Comparison of ENCODE assay signal across 7 cellular contexts in the genomic region with DNA sequence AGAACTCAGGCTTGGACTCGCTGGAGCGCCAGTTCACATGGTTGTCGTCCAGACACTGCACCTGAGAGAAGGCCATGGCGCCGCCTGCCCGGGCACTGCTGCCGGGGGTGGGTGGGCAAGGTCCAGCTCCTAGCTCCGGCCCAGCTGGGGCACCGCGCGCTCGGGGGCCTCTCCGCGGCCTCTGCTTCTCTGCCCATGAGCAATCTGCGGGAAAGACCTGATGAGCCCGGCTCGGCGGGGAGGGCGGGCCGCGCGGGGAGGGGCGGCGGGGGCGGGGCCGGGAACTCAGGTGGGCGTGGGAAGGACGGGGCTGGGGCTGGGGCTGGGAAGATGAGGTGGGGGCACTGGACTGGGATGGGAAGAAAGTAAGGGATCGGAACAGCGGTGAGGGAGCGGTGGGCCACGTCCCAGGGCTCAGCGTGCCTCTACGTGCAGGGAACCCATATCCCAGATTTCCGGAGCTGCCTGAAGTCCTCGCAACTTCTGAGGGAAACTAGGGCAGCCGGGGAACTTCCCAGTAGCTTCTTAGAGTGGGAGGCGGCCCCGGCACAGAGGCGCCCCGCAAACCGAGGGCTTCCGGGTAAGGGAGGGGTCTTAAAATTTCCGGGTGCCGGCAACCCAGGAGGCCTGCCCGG. TPM values are rescaled to one million over a fixed set of nuclear protein-coding genes. Genes with fewer than 3 reads are reported as not detected.
DNase-seq lines count a peak whose midpoint lies in the region; ATAC-seq and TF ChIP-seq lines count a peak whose summit lies in the region.

No MANE protein-coding gene starts in this region.

- DNase-seq in T-helper 2 cell: peak in 3 of 5 experiments; percentile 34 to 62 (median 49)
- peak; percentile 64 for DNase-seq in kidney tubule cell (ENCODE audit: low spot score)
- DNase-seq in stimulated activated CD4-positive, alpha-beta T cell treated with anti-CD3 and anti-CD28 coated beads, Interleukin-4, amount 100 ng/mL, for 4 hours: peak; percentile 54 to 66
- no peak for DNase-seq in GDM1 (lab: John Stamatoyannopoulos, UW)

- H3K4me3 Mint-ChIP-seq in brain: peak overlapping the region; percentile 52 to 75 (median 72)

- no peaks in the 10 kb centered on the region for H3K36me3 Mint-ChIP-seq in brain

- peaks cover 2 to 12% (median 11%) of the 10 kb centered on the region in 5 experiments for H3K9me3 Mint-ChIP-seq in brain

- peaks cover 50% of the 10 kb centered on the region for H3K27me3 Mint-ChIP-seq in brain

- ATAC-seq in GM18868 (IDR thresholded peaks at IDR 0.05; ENCODE audit: unreplicated experiment) (peak; percentile 33), HG03159 (IDR thresholded peaks at IDR 0.05; ENCODE audit: unreplicated experiment) (peak; percentile 26)

- no peak overlapping the region for H3K27ac Mint-ChIP-seq in brain

- TF ChIP-seq CTCF in brain (conservative IDR thresholded peaks at IDR 0.05): no peak

- H3K4me1 Mint-ChIP-seq in brain: no peaks in the 10 kb centered on the region

RNA-seq across cellular contexts. Expression of gene FAM83G, which starts 0.5 kb away (rescaled TPM):
- 6.8 TPM for polyA plus RNA-seq in brain (ENCODE audit: insufficient read depth, low read depth, low replicate concordance)

RNA-seq across cellular contexts. Expression of gene GRAP, which starts 42.7 kb away (rescaled TPM):
- polyA plus RNA-seq in brain (ENCODE audit: insufficient read depth, low read depth, low replicate concordance): 2.7 TPM

RNA-seq across cellular contexts. Expression of gene SLC5A10, which starts 52.1 kb away (rescaled TPM):
- polyA plus RNA-seq in brain (ENCODE audit: insufficient read depth, low read depth, low replicate concordance): not detected
